8 cellular contexts compared by ENCODE assay signal in the genomic region with DNA sequence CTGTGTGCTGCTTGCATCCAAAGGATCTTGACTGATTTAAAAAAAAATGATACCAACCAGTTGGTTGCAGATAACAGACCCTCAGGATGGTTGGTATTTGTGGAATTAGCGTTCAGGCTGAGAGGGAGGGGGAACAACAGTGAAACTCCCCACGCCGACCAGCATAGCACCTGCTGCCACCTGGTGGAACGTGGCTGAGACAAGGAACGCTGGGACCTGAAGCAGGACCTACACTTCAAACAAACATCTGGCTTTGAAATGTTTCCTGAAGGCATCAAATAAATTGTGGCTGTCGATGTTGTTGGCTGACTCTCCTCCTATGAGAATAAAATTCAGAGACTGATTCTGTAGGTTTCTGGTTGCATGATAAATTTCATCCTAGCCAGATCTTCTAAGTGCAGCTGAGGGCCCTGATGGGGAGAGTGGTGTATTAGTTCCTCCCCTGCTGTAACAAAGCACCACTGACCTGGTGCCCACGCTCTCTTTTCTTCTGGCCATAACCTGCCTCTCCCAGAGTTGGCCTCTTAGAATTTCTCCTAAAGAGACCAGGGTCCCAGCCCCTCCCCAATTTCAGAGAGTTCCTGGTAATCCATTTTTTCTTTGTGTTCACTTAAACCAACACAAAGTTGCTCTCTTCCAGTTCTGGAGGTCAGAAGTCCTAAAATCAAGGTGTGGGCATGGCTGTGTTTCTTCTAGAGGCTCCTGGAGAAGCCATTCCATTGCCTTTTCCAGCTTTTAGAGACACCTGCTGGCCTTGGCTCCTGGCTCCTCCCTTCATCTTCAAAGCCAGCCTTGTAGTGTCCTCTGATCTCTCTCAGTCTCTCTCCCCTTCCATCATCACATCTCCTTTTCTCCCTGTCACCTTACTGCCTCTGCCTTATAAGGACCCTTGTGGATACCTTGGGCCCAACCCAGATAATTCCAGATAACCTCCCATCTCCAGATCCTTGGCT. TPM values are rescaled to one million over a fixed set of nuclear protein-coding genes. Genes with fewer than 3 reads are reported as not detected.
A peak's percentile ranks its signal among the peaks of the same experiment; 100 is the strongest.
DNase-seq lines count a peak whose midpoint lies in the region; ATAC-seq and TF ChIP-seq lines count a peak whose summit lies in the region.

No MANE protein-coding gene starts in this region.

- H3K4me3 ChIP-seq in effector memory CD4-positive, alpha-beta T cell (ENCODE audit: insufficient read depth, low read depth, low read length, poor library complexity, severe bottlenecking) = no peak overlapping the region
- no peak overlapping the region for H3K4me3 ChIP-seq in naive thymus-derived CD4-positive, alpha-beta T cell (ENCODE audit: low read length)
- H3K4me3 ChIP-seq in uterus = no peak overlapping the region

- H3K4me1 ChIP-seq in effector memory CD4-positive, alpha-beta T cell (ENCODE audit: control insufficient read depth, insufficient read depth, low read length, poor library complexity, severe bottlenecking) = no peaks in the 10 kb centered on the region
- H3K4me1 ChIP-seq in naive thymus-derived CD4-positive, alpha-beta T cell (ENCODE audit: control insufficient read depth in 2 of 2, insufficient read depth in 2 of 2, low read length in 2 of 2) = no peaks in the 10 kb centered on the region
- H3K4me1 ChIP-seq in uterus = no peaks in the 10 kb centered on the region

- H3K27ac ChIP-seq in effector memory CD4-positive, alpha-beta T cell (ENCODE audit: insufficient read depth, low read length, poor library complexity, severe bottlenecking) = no peak overlapping the region
- no peak overlapping the region for H3K27ac ChIP-seq in naive thymus-derived CD4-positive, alpha-beta T cell (ENCODE audit: low read depth, low read length)
- H3K27ac ChIP-seq in uterus = no peak overlapping the region

- peaks cover 0 to 29% (median 3%) of the 10 kb centered on the region in 5 donors for H3K27me3 Mint-ChIP-seq in naive thymus-derived CD4-positive, alpha-beta T cell

- no peaks in the 10 kb centered on the region for H3K27me3 ChIP-seq in effector memory CD4-positive, alpha-beta T cell (replicated peaks; ENCODE audit: control insufficient read depth, insufficient read depth, low read length, poor library complexity, severe bottlenecking)
- no peaks in the 10 kb centered on the region for H3K27me3 ChIP-seq in naive thymus-derived CD4-positive, alpha-beta T cell (ENCODE audit: control insufficient read depth in 2 of 2, insufficient read depth in 2 of 2, low read length in 2 of 2)
- no peaks in the 10 kb centered on the region for H3K27me3 ChIP-seq in uterus

- CTCF ChIA-PET in naive thymus-derived CD4-positive, alpha-beta T cell (lab: Charles Lee) = interaction anchor here (1.0 kb wide), 1 partner anchor 24 kb away, joined by 4 read pairs; no protein-coding TSS in a partner anchor

- peaks cover 8 to 16% (median 13%) of the 10 kb centered on the region in 7 donors for H3K4me1 Mint-ChIP-seq in naive thymus-derived CD4-positive, alpha-beta T cell

- TF ChIP-seq CTCF in uterus (IDR thresholded peaks at IDR 0.05) = peak; percentile 49 to 72 (median 62)

- DNase-seq in DMS 273 (lab: John Stamatoyannopoulos, UW; ENCODE audit: unreplicated experiment) (peak; percentile 56), DMS 273 treated with DMSO at 0.1 percent for 48 hours (lab: John Stamatoyannopoulos, UW) (no peak), M059J (ENCODE audit: low read depth) (peak; percentile 20), uterus (peak in 1 of 2 donors; percentile 62)
- peak; percentile 65 for DNase-seq in activated CD4-positive, alpha-beta T cell treated with anti-CD3 and anti-CD28 coated beads for 48 hours
- peak; percentile 7 to 24 (median 9) for DNase-seq in effector memory CD4-positive, alpha-beta T cell
- peak in 8 of 9 donors; percentile 12 to 41 (median 26) for DNase-seq in naive thymus-derived CD4-positive, alpha-beta T cell

- H3K36me3 ChIP-seq in effector memory CD4-positive, alpha-beta T cell (ENCODE audit: control insufficient read depth, insufficient read depth, low read length) = peaks cover 10% of the 10 kb centered on the region
- H3K36me3 ChIP-seq in naive thymus-derived CD4-positive, alpha-beta T cell (ENCODE audit: control insufficient read depth in 2 of 3, insufficient read depth in 3 of 3, low read length in 3 of 3) = peaks cover 0 to 3% (median 0%) of the 10 kb centered on the region in 3 experiments
- H3K36me3 ChIP-seq in uterus = no peaks in the 10 kb centered on the region

- no peak for TF ChIP-seq POLR2A in uterus (IDR thresholded peaks at IDR 0.05)

- no peaks in the 10 kb centered on the region for H3K9me3 ChIP-seq in effector memory CD4-positive, alpha-beta T cell (ENCODE audit: control insufficient read depth, low read length)
- no peaks in the 10 kb centered on the region for H3K9me3 ChIP-seq in naive thymus-derived CD4-positive, alpha-beta T cell (ENCODE audit: control insufficient read depth in 2 of 3, low read length in 3 of 3)
- H3K9me3 ChIP-seq in uterus = no peaks in the 10 kb centered on the region

- POLR2A ChIA-PET in naive thymus-derived CD4-positive, alpha-beta T cell (lab: Charles Lee) = no interaction called here

- H3K27ac Mint-ChIP-seq in naive thymus-derived CD4-positive, alpha-beta T cell = peak overlapping the region in 4 of 9 donors; percentile 28 to 57 (median 46)

- H3K9me3 Mint-ChIP-seq in naive thymus-derived CD4-positive, alpha-beta T cell = no peaks in the 10 kb centered on the region

- peak overlapping the region in 8 of 10 donors; percentile 22 to 73 (median 60) for H3K4me3 Mint-ChIP-seq in naive thymus-derived CD4-positive, alpha-beta T cell

- ATAC-seq in naive thymus-derived CD4-positive, alpha-beta T cell = peak; percentile 93
- no peak for ATAC-seq in GM19455 (IDR thresholded peaks at IDR 0.05; ENCODE audit: unreplicated experiment)

- intact Hi-C loops in naive thymus-derived CD4-positive, alpha-beta T cell (cut with micrococcal nuclease) = loop anchor here (1.0 to 2.0 kb wide), 4 partner anchors 17 to 156 kb away; partner anchors contain the start of gene APOL2 (in 1 of the 2)
- intact Hi-C loops in uterus (cut with DNase I; ENCODE audit: low total_unique reads) = no loop called here

- peaks cover 0 to 8% (median 0%) of the 10 kb centered on the region in 5 donors for H3K36me3 Mint-ChIP-seq in naive thymus-derived CD4-positive, alpha-beta T cell

RNA-seq across cellular contexts. Expression of gene APOL2, which starts 17.3 kb away (rescaled TPM):
- 45.6 and 64.3 TPM in 2 replicates for total RNA-seq in M059J (2014; rRNA removed; shearing (Covaris generic))
- 100 to 1,000 TPM in 1 of 5 experiments, 10 to 100 TPM in 4; 30.1 to 133 (median 66.9) TPM for total RNA-seq in naive thymus-derived CD4-positive, alpha-beta T cell
- polyA plus RNA-seq in naive thymus-derived CD4-positive, alpha-beta T cell = 10 to 100 TPM; 13.4 to 14.9 TPM
- 10 to 100 TPM; 15.6 to 96.2 (median 60.3) TPM for total RNA-seq in uterus

RNA-seq across cellular contexts. Expression of gene APOL4, which starts 20.5 kb away (rescaled TPM):
- 0.10 TPM in 1 of 2 replicates, not detected in the other for total RNA-seq in M059J (2014; rRNA removed; shearing (Covaris generic))
- 1 to 10 TPM in 1 of 5 experiments, not detected in 4; 1.2 TPM for total RNA-seq in naive thymus-derived CD4-positive, alpha-beta T cell
- not detected for polyA plus RNA-seq in naive thymus-derived CD4-positive, alpha-beta T cell
- 10 to 100 TPM in 2 of 4 donors, 1 to 10 TPM in 1, not detected in 1; 1.0 to 35.2 (median 16.9) TPM for total RNA-seq in uterus

RNA-seq across cellular contexts. Expression of gene APOL1, which starts 30.9 kb away (rescaled TPM):
- 24.0 and 31.5 TPM in 2 replicates for total RNA-seq in M059J (2014; rRNA removed; shearing (Covaris generic))
- 10 to 100 TPM in 4 of 5 experiments, 1 to 10 TPM in 1; 8.6 to 91.1 (median 18.4) TPM for total RNA-seq in naive thymus-derived CD4-positive, alpha-beta T cell
- polyA plus RNA-seq in naive thymus-derived CD4-positive, alpha-beta T cell = 10 to 100 TPM in 1 of 2 donors, 1 to 10 TPM in 1; 6.2 to 14.9 TPM
- 10 to 100 TPM in 3 of 4 donors, 1 to 10 TPM in 1; 9.8 to 89.7 (median 19.9) TPM for total RNA-seq in uterus
